In genomic region chr7:30286749-30287148, GRCh38 we compare ENCODE assay signal across 8 cellular contexts. TPM values are rescaled to one million over a fixed set of nuclear protein-coding genes. Genes with fewer than 3 reads are reported as not detected.
DNase-seq lines count a peak whose midpoint lies in the region; ATAC-seq and TF ChIP-seq lines count a peak whose summit lies in the region.

No MANE protein-coding gene starts in this region.

- H3K27ac Mint-ChIP-seq in activated naive CD8-positive, alpha-beta T cell treated with anti-CD3 and anti-CD28 coated beads for 36 hours: no peak overlapping the region

- peak overlapping the region; percentile 99 for H3K4me3 Mint-ChIP-seq in activated T-cell treated with anti-CD3 and anti-CD28 coated beads, Interleukin-2, amount 50 U/mL, for 4 hours
- H3K4me3 Mint-ChIP-seq in activated naive CD8-positive, alpha-beta T cell treated with anti-CD3 and anti-CD28 coated beads for 36 hours: peak overlapping the region; percentile 94

- no peak for TF ChIP-seq POLR2A in tibial nerve (IDR thresholded peaks at IDR 0.05)

- no peaks in the 10 kb centered on the region for H3K9me3 Mint-ChIP-seq in activated T-cell treated with anti-CD3 and anti-CD28 coated beads, Interleukin-2, amount 50 U/mL, for 4 hours
- H3K9me3 Mint-ChIP-seq in activated naive CD8-positive, alpha-beta T cell treated with anti-CD3 and anti-CD28 coated beads for 36 hours: peaks cover 2% of the 10 kb centered on the region

- H3K4me3 ChIP-seq in left lung: peak overlapping the region; percentile 74 to 78
- H3K4me3 ChIP-seq in tibial nerve: peak overlapping the region; percentile 71 to 97 (median 88)

- POLR2A ChIA-PET in RWPE1 (lab: Yijun Ruan, JAX; ENCODE audit: low non-redundant PET): no interaction called here

- H3K27ac ChIP-seq in left lung (peak overlapping the region; percentile 95 to 98), tibial nerve (peak overlapping the region in 3 of 4 donors; percentile 98 to 99 (median 98)), RWPE1 (no peak overlapping the region)

- WGBS in tibial nerve, 2 donors: 71 to 73% methylated on average over 11 of the region's 11 CpGs

- H3K36me3 ChIP-seq in left lung (no peaks in the 10 kb centered on the region), tibial nerve (no peaks in the 10 kb centered on the region)

- H3K4me1 ChIP-seq in left lung (peaks cover 4 to 52% of the 10 kb centered on the region in 2 donors), tibial nerve (peaks cover 0 to 55% (median 21%) of the 10 kb centered on the region in 4 donors)

- H3K9me3 ChIP-seq in left lung (no peaks in the 10 kb centered on the region), tibial nerve (no peaks in the 10 kb centered on the region)

- TF ChIP-seq EP300 in tibial nerve (IDR thresholded peaks at IDR 0.05): no peak

- TF ChIP-seq CTCF in left lung (IDR thresholded peaks at IDR 0.05): no peak
- no peak for TF ChIP-seq CTCF in tibial nerve (IDR thresholded peaks at IDR 0.05)
- TF ChIP-seq CTCF in RWPE1 (conservative IDR thresholded peaks at IDR 0.05; ENCODE audit: low read depth): no peak

- H3K27me3 ChIP-seq in left lung (no peaks in the 10 kb centered on the region), tibial nerve (no peaks in the 10 kb centered on the region)

- H3K4me1 Mint-ChIP-seq in activated T-cell treated with anti-CD3 and anti-CD28 coated beads, Interleukin-2, amount 50 U/mL, for 4 hours (ENCODE audit: low read depth): peaks cover 55% of the 10 kb centered on the region
- peaks cover 55% of the 10 kb centered on the region for H3K4me1 Mint-ChIP-seq in activated naive CD8-positive, alpha-beta T cell treated with anti-CD3 and anti-CD28 coated beads for 36 hours

- DNase-seq in activated T-cell treated with anti-CD3 and anti-CD28 coated beads, Interleukin-2, amount 50 U/mL, for 4 hours: no peak
- DNase-seq in activated T-cell treated with anti-CD3 and anti-CD28 coated beads, Interleukin-2, amount 50 U/mL, for 1 hour: no peak
- no peak for DNase-seq in activated naive CD8-positive, alpha-beta T cell treated with anti-CD3 and anti-CD28 coated beads for 36 hours
- DNase-seq in left lung (no peak), tibial nerve (ENCODE audit: low spot score in 2 of 2) (no peak), RWPE1 (ENCODE audit: low spot score) (no peak), NCI-H1694 treated with DMSO at 0.1 percent for 48 hours (lab: John Stamatoyannopoulos, UW) (no peak), NCI-H524 treated with DMSO at 0.1 percent for 48 hours (lab: John Stamatoyannopoulos, UW) (no peak)

- no peak for ATAC-seq in activated T-cell treated with anti-CD3 and anti-CD28 coated beads, Interleukin-2, amount 50 U/mL, for 4 hours
- no peak for ATAC-seq in left lung

- peaks cover 2% of the 10 kb centered on the region for H3K36me3 Mint-ChIP-seq in activated T-cell treated with anti-CD3 and anti-CD28 coated beads, Interleukin-2, amount 50 U/mL, for 4 hours (ENCODE audit: insufficient read depth)
- H3K36me3 Mint-ChIP-seq in activated naive CD8-positive, alpha-beta T cell treated with anti-CD3 and anti-CD28 coated beads for 36 hours: peaks cover 13% of the 10 kb centered on the region

- no peaks in the 10 kb centered on the region for H3K27me3 Mint-ChIP-seq in activated T-cell treated with anti-CD3 and anti-CD28 coated beads, Interleukin-2, amount 50 U/mL, for 4 hours (ENCODE audit: low read depth)
- no peaks in the 10 kb centered on the region for H3K27me3 Mint-ChIP-seq in activated naive CD8-positive, alpha-beta T cell treated with anti-CD3 and anti-CD28 coated beads for 36 hours

- CTCF ChIA-PET in RWPE1 (lab: Yijun Ruan, JAX): interaction anchor here (0.6 kb wide), 1 partner anchor 49 kb away, joined by 3 read pairs; no protein-coding TSS in a partner anchor

- intact Hi-C loops in left lung (cut with DNase I): no loop called here

RNA-seq across cellular contexts. Expression of gene ZNRF2, which starts 2.4 kb away (rescaled TPM):
- total RNA-seq in activated T-cell treated with anti-CD3 and anti-CD28 coated beads, Interleukin-2, amount 50 U/mL, for 4 hours: 1 to 10 TPM; 8.0 to 9.4 (median 8.3) TPM
- 1 to 10 TPM; 6.9 TPM for total RNA-seq in activated naive CD8-positive, alpha-beta T cell treated with anti-CD3 and anti-CD28 coated beads for 36 hours
- 10 to 100 TPM; 18.3 to 19.5 TPM for total RNA-seq in left lung
- total RNA-seq in tibial nerve: 10 to 100 TPM; 31.4 to 42.5 (median 39.2) TPM
